In genomic region chr6:166382500-166382932, GRCh38 we compare ENCODE assay signal across 8 cellular contexts. TPM values are rescaled to one million over a fixed set of nuclear protein-coding genes. Genes with fewer than 3 reads are reported as not detected.
DNase-seq lines count a peak whose midpoint lies in the region; ATAC-seq and TF ChIP-seq lines count a peak whose summit lies in the region.

No MANE protein-coding gene starts in this region.

- peak overlapping the region; percentile 82 to 94 (median 89) for H3K9ac ChIP-seq in BLaER1 treated with 17β-estradiol and CSF1 and Interleukin-3, amounts not matched to agents 10 nM and 100 nM

- peaks cover 15 to 32% (median 25%) of the 10 kb centered on the region in 10 experiments for H3K4me1 ChIP-seq in BLaER1 treated with 17β-estradiol and CSF1 and Interleukin-3, amounts not matched to agents 10 nM and 100 nM
- H3K4me1 ChIP-seq in esophagus (ENCODE audit: control insufficient read depth in 2 of 2, insufficient read depth in 2 of 2, low read length in 1 of 2) (no peaks in the 10 kb centered on the region), osteoblast (ENCODE audit: insufficient read depth, low read length) (no peaks in the 10 kb centered on the region)

- peak overlapping the region; percentile 74 to 95 (median 84) for H3K4me3 ChIP-seq in BLaER1 treated with 17β-estradiol and CSF1 and Interleukin-3, amounts not matched to agents 10 nM and 100 nM
- H3K4me3 ChIP-seq in esophagus (ENCODE audit: low read depth in 1 of 2, low read length in 2 of 2) (peak overlapping the region; percentile 93 to 95), osteoblast (ENCODE audit: insufficient read depth, low read length) (peak overlapping the region; percentile 92)

- DNase-seq in RWPE1 (ENCODE audit: low spot score) (no peak), osteoblast (ENCODE audit: insufficient read length, low spot score, missing footprints) (no peak), germinal center (ENCODE audit: low spot score) (no peak), DMS153 treated with DMSO at 0.1 percent for 48 hours (lab: John Stamatoyannopoulos, UW; ENCODE audit: unreplicated experiment) (no peak), NCI-H2171 (lab: John Stamatoyannopoulos, UW) (no peak)

- peak; percentile 7 for ATAC-seq in GM21619 (IDR thresholded peaks at IDR 0.05; ENCODE audit: unreplicated experiment)

- H4K20me1 ChIP-seq in BLaER1 treated with 17β-estradiol and CSF1 and Interleukin-3, amounts not matched to agents 10 nM and 100 nM, result peaks cover 0 to 41% (median 5%) of the 10 kb centered on the region in 11 experiments; a peak in 7 of 22 replicates
- H4K20me1 ChIP-seq in osteoblast (ENCODE audit: insufficient read depth, low read length), result no peaks in the 10 kb centered on the region

- H3K27me3 ChIP-seq in BLaER1 treated with 17β-estradiol and CSF1 and Interleukin-3, amounts not matched to agents 10 nM and 100 nM, result peaks cover 0 to 14% (median 6%) of the 10 kb centered on the region in 11 experiments; a peak in 8 of 22 replicates
- no peaks in the 10 kb centered on the region for H3K27me3 ChIP-seq in esophagus (ENCODE audit: control insufficient read depth in 1 of 2, insufficient read depth in 2 of 2, low read length in 2 of 2)
- no peaks in the 10 kb centered on the region for H3K27me3 ChIP-seq in osteoblast (ENCODE audit: insufficient read depth, low read length)

- CTCF ChIA-PET in RWPE1 (lab: Yijun Ruan, JAX), result no interaction called here

- H3K36me3 ChIP-seq in BLaER1 treated with 17β-estradiol and CSF1 and Interleukin-3, amounts not matched to agents 10 nM and 100 nM, result no peaks in the 10 kb centered on the region
- no peaks in the 10 kb centered on the region for H3K36me3 ChIP-seq in esophagus (ENCODE audit: control insufficient read depth in 2 of 2, insufficient read depth in 2 of 2, low read length in 1 of 2)
- no peaks in the 10 kb centered on the region for H3K36me3 ChIP-seq in osteoblast (ENCODE audit: insufficient read depth, low read length)

- no peak for TF ChIP-seq CTCF in RWPE1 (conservative IDR thresholded peaks at IDR 0.05; ENCODE audit: low read depth)
- TF ChIP-seq CTCF in osteoblast (IDR thresholded peaks at IDR 0.05; ENCODE audit: extremely low read depth, low read depth, low read length), result no peak

- peak overlapping the region; percentile 87 for H2AFZ ChIP-seq in osteoblast (ENCODE audit: low read length)

- no peaks in the 10 kb centered on the region for H3K9me3 ChIP-seq in BLaER1 treated with 17β-estradiol and CSF1 and Interleukin-3, amounts not matched to agents 10 nM and 100 nM (replicated peaks in 1 of 11)
- H3K9me3 ChIP-seq in esophagus (ENCODE audit: control insufficient read depth in 2 of 2, insufficient read depth in 1 of 2, low read depth in 1 of 2, low read length in 1 of 2) (no peaks in the 10 kb centered on the region), osteoblast (ENCODE audit: low read depth, low read length) (no peaks in the 10 kb centered on the region)

- H3K4me2 ChIP-seq in BLaER1 treated with 17β-estradiol and CSF1 and Interleukin-3, amounts not matched to agents 10 nM and 100 nM, result peak overlapping the region; percentile 93 to 100 (median 99)
- H3K4me2 ChIP-seq in osteoblast (ENCODE audit: insufficient read depth, low read length), result peak overlapping the region; percentile 99

- POLR2A ChIA-PET in RWPE1 (lab: Yijun Ruan, JAX; ENCODE audit: low non-redundant PET), result no interaction called here

- peak overlapping the region; percentile 37 to 95 (median 89); a peak in 21 of 22 replicates for H3K27ac ChIP-seq in BLaER1 treated with 17β-estradiol and CSF1 and Interleukin-3, amounts not matched to agents 10 nM and 100 nM
- H3K27ac ChIP-seq in RWPE1 (peak overlapping the region; percentile 93), esophagus (ENCODE audit: low read depth in 2 of 2, low read length in 1 of 2) (peak overlapping the region; percentile 87 to 93), osteoblast (ENCODE audit: low read depth, low read length) (peak overlapping the region; percentile 85)

- peaks cover 10% of the 10 kb centered on the region for H3K79me2 ChIP-seq in osteoblast (ENCODE audit: insufficient read depth, low read length)

- 0% methylated on average over 37 to 46 of the region's 46 CpGs for WGBS in esophagus, 2 donors

RNA-seq across cellular contexts. Expression of gene MPC1, which starts 0.2 kb away (rescaled TPM):
- polyA plus RNA-seq in esophagus, result 10 to 100 TPM; 53.0 to 65.5 TPM
- total RNA-seq in osteoblast, result 23.5 and 29.5 TPM in 2 replicates

RNA-seq across cellular contexts. Expression of gene SFT2D1, which starts 40.2 kb away (rescaled TPM):
- polyA plus RNA-seq in esophagus, result 10 to 100 TPM; 37.3 to 42.4 TPM
- total RNA-seq in osteoblast, result 22.1 and 25.7 TPM in 2 replicates
